ENCODE assay signal across 1 cellular context in genomic region chr11:57320719-57321387, GRCh38.
TF ChIP-seq lines count a peak whose summit lies in the region.

No MANE protein-coding gene starts in this region.

TF ChIP-seq in HepG2, 621 proteins besides CTCF, POLR2A, EP300 and RAD21 (continued from another document and continues in another):
- TF ChIP-seq PAXIP1 (CRISPR knock-in tag; conservative IDR thresholded peaks at IDR 0.05), result peak; percentile 49
- peak; percentile 34; the same call in 1 of the 2 replicates for TF ChIP-seq PATZ1 (CRISPR knock-in tag; IDR thresholded peaks at IDR 0.05)
- no peak for TF ChIP-seq ZNF710 (CRISPR knock-in tag; IDR thresholded peaks at IDR 0.05; ENCODE audit: borderline replicate concordance)
- TF ChIP-seq ZBTB34 (CRISPR knock-in tag; IDR thresholded peaks at IDR 0.05), result no peak
- 0 out of 2 replicates have a peak, but pooled peaks have one; percentile 8 for TF ChIP-seq GATAD2A (CRISPR knock-in tag; IDR thresholded peaks at IDR 0.05)
- TF ChIP-seq EED (CRISPR knock-in tag; IDR thresholded peaks at IDR 0.05), result no peak
- TF ChIP-seq TARDBP (CRISPR knock-in tag; IDR thresholded peaks at IDR 0.05), result no peak
- TF ChIP-seq CREBL2 (CRISPR knock-in tag; IDR thresholded peaks at IDR 0.05; ENCODE audit: borderline replicate concordance), result no peak
- TF ChIP-seq SOX5 (CRISPR knock-in tag; IDR thresholded peaks at IDR 0.05; ENCODE audit: borderline replicate concordance), result 0 out of 2 replicates have a peak, but pooled peaks have one; percentile 11
- no peak for TF ChIP-seq CEBPZ (IDR thresholded peaks at IDR 0.05; ENCODE audit: low read length)
- no peak for TF ChIP-seq NR0B2 (CRISPR knock-in tag; IDR thresholded peaks at IDR 0.05)
- TF ChIP-seq HNRNPUL1 (IDR thresholded peaks at IDR 0.05; ENCODE audit: low read depth, low read length), result no peak
- TF ChIP-seq SMAD1 (CRISPR knock-in tag; IDR thresholded peaks at IDR 0.05; ENCODE audit: borderline replicate concordance, low read depth), result no peak
- TF ChIP-seq AGO1 (IDR thresholded peaks at IDR 0.05; ENCODE audit: low read depth, low read length, poor library complexity, severe bottlenecking), result no peak
- no peak for TF ChIP-seq ZFP91 (CRISPR knock-in tag; IDR thresholded peaks at IDR 0.05; ENCODE audit: borderline replicate concordance)
- no peak for TF ChIP-seq ONECUT2 (CRISPR knock-in tag; IDR thresholded peaks at IDR 0.05)
- no peak for TF ChIP-seq RAD51 (IDR thresholded peaks at IDR 0.05; ENCODE audit: borderline replicate concordance)
- no peak for TF ChIP-seq POLR2G (IDR thresholded peaks at IDR 0.05; ENCODE audit: low read depth, low read length)
- TF ChIP-seq RNF2 (conservative IDR thresholded peaks at IDR 0.05; ENCODE audit: low read depth), result no peak
- no peak for TF ChIP-seq THAP11 (CRISPR knock-in tag; IDR thresholded peaks at IDR 0.05)
- peak; percentile 85; the same call in 1 of the 2 replicates for TF ChIP-seq ZNF281 (CRISPR knock-in tag; IDR thresholded peaks at IDR 0.05; ENCODE audit: borderline replicate concordance)
- TF ChIP-seq SMYD3 (CRISPR knock-in tag; IDR thresholded peaks at IDR 0.05), result no peak
- no peak for TF ChIP-seq ZNF772 (CRISPR knock-in tag; IDR thresholded peaks at IDR 0.05)
- no peak for TF ChIP-seq USF2 (IDR thresholded peaks at IDR 0.05; ENCODE audit: low read depth, low read length)
- TF ChIP-seq USF2 (CRISPR knock-in tag; IDR thresholded peaks at IDR 0.05; ENCODE audit: borderline replicate concordance), result no peak
- TF ChIP-seq LCORL (IDR thresholded peaks at IDR 0.05), result no peak
- TF ChIP-seq LCORL (CRISPR knock-in tag; IDR thresholded peaks at IDR 0.05), result peak; percentile 25; the same call in 1 of the 2 replicates
- TF ChIP-seq TMF1 (CRISPR knock-in tag; IDR thresholded peaks at IDR 0.05; ENCODE audit: low read depth), result no peak
- no peak for TF ChIP-seq ZNF225 (CRISPR knock-in tag; IDR thresholded peaks at IDR 0.05)
- TF ChIP-seq ZNF326 (CRISPR knock-in tag; IDR thresholded peaks at IDR 0.05; ENCODE audit: borderline replicate concordance), result no peak
- TF ChIP-seq BRF2 (CRISPR knock-in tag; IDR thresholded peaks at IDR 0.05), result no peak
